ENCODE assay signal across 22 cellular contexts in genomic region chr3:65350786-65351476, GRCh38.
DNase-seq lines count a peak whose midpoint lies in the region; ATAC-seq and FAIRE-seq lines count a peak whose summit lies in the region.
"Had no signal": no experiment of that assay in that cellular context is flagged by ENCODE, and none has a peak within 500 bp of the region (broad histone marks: within the 10 kb centered on the region; RNA-seq: fewer than 3 reads in every experiment).

No MANE protein-coding gene starts in this region.

- intact Hi-C loops in left colon (cut with DNase I, micrococcal nuclease): no loop called here

- DNase-seq in Kasumi-1 (lab: John Stamatoyannopoulos, UW): peak; percentile 15 to 27
- peak; percentile 68 for DNase-seq in SKM-1 (lab: John Stamatoyannopoulos, UW; ENCODE audit: unreplicated experiment)
- peak; percentile 25 to 44 for DNase-seq in left colon
- peak; percentile 91 for DNase-seq in small intestine
- DNase-seq in DMS79 treated with DMSO at 0.1 percent for 48 hours (lab: John Stamatoyannopoulos, UW): no peak
- no peak for DNase-seq in NCI-H1930 (lab: John Stamatoyannopoulos, UW)
- no peak for DNase-seq in hippocampal formation (lab: John Stamatoyannopoulos, UW)
- DNase-seq: DMS53, EL, GF-D8, KG1, MV-4-11, NCI-H1105 treated with DMSO at 0.1 percent for 48 hours, NCI-H2081, NCI-H2171 treated with DMSO at 0.1 percent for 48 hours, NCI-H524 treated with DMSO at 0.1 percent for 48 hours, NCI-H82, Right ventricle myocardium superior had no signal

- WGBS in small intestine, 3 donors: 23 to 56% (median 38%) methylated on average over 5 of the region's 5 CpGs

- peak; percentile 98 for ATAC-seq in left colon
- ATAC-seq: A549 had no signal

- no peak overlapping the region for H3K4me3 ChIP-seq in small intestine (ENCODE audit: low read depth in 1 of 2, low read length in 2 of 2)
- H3K4me3 ChIP-seq: A549 had no signal

- H3K36me3 ChIP-seq in small intestine (ENCODE audit: control insufficient read depth in 2 of 2, insufficient read depth in 2 of 2, low read length in 2 of 2): no peaks in the 10 kb centered on the region

- no peaks in the 10 kb centered on the region for H3K27me3 ChIP-seq in small intestine (ENCODE audit: control insufficient read depth in 2 of 2, insufficient read depth in 2 of 2, low read length in 2 of 2)

- peaks cover 0 to 3% of the 10 kb centered on the region in 2 donors for H3K4me1 ChIP-seq in small intestine (ENCODE audit: control insufficient read depth in 2 of 2, insufficient read depth in 1 of 2, low read depth in 1 of 2, low read length in 1 of 2)
- H3K4me1 ChIP-seq: A549 had no signal

- H3K9me3 ChIP-seq in small intestine (ENCODE audit: control insufficient read depth, low read depth): no peaks in the 10 kb centered on the region
- H3K9me3 ChIP-seq: A549 had no signal

- FAIRE-seq in small intestine (lab: Jason Lieb, UNC): no peak
- FAIRE-seq: A549, D721Med, H54 had no signal

- H3K27ac ChIP-seq in small intestine (ENCODE audit: low read depth in 1 of 2, low read length in 1 of 2): no peak overlapping the region
- H3K27ac ChIP-seq: A549, HL-60 had no signal

Comparison
In these comparisons a context has a peak if more than half of its experiments do, and no peak if none do; other contexts are left out.
1. DNase-seq: peak in Kasumi-1 (2 of 2), SKM-1 (single experiment), left colon (2 of 2) and small intestine (single experiment); none in DMS79 treated with DMSO at 0.1 percent for 48 hours (single experiment), NCI-H1930 (0 of 2) and hippocampal formation (0 of 2).